Comparison of ENCODE assay signal across 1 cellular context in the genomic region with DNA sequence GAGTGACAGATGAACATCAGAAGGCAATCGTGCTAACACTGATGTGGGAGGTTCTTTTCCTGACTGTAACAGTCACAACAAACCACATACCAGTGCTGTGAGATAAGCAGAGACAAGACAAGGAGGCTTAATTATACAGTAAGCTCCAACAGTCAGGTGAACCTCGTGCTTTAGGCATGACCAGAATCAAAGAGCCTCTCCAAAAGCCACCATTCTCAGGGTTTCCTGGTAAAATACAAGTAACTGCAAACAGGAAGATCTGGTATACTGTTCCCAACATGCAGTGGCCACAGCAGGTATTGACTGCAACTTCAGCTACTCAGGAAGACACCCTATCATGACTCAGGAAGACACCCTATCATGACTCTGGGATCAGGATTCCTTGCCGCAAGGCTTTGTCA.
TF ChIP-seq lines count a peak whose summit lies in the region.

No MANE protein-coding gene starts in this region.

TF ChIP-seq in IMR-90, 13 proteins besides CTCF, POLR2A, EP300 and RAD21:
- TF ChIP-seq BHLHE40 (IDR thresholded peaks at IDR 0.05; ENCODE audit: low read depth, low read length) (no peak), MXI1 (IDR thresholded peaks at IDR 0.05; ENCODE audit: borderline replicate concordance, low read depth, low read length) (no peak), CEBPB (IDR thresholded peaks at IDR 0.05; ENCODE audit: low read depth, low read length) (no peak), RCOR1 (IDR thresholded peaks at IDR 0.05; ENCODE audit: insufficient replicate concordance, low read length) (no peak), RFX5 (IDR thresholded peaks at IDR 0.05; ENCODE audit: low read depth, low read length) (no peak), SMC3 (IDR thresholded peaks at IDR 0.05; ENCODE audit: low read depth, low read length) (no peak)
- TF ChIP-seq, protein P1, sequence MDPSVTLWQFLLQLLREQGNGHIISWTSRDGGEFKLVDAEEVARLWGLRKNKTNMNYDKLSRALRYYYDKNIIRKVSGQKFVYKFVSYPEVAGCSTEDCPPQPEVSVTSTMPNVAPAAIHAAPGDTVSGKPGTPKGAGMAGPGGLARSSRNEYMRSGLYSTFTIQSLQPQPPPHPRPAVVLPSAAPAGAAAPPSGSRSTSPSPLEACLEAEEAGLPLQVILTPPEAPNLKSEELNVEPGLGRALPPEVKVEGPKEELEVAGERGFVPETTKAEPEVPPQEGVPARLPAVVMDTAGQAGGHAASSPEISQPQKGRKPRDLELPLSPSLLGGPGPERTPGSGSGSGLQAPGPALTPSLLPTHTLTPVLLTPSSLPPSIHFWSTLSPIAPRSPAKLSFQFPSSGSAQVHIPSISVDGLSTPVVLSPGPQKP (IDR thresholded peaks at IDR 0.05; ENCODE audit: borderline replicate concordance, low read depth, low read length): no peak
TF ChIP-seq in IMR-90: peak in this region for 0.
